In the genomic region with DNA sequence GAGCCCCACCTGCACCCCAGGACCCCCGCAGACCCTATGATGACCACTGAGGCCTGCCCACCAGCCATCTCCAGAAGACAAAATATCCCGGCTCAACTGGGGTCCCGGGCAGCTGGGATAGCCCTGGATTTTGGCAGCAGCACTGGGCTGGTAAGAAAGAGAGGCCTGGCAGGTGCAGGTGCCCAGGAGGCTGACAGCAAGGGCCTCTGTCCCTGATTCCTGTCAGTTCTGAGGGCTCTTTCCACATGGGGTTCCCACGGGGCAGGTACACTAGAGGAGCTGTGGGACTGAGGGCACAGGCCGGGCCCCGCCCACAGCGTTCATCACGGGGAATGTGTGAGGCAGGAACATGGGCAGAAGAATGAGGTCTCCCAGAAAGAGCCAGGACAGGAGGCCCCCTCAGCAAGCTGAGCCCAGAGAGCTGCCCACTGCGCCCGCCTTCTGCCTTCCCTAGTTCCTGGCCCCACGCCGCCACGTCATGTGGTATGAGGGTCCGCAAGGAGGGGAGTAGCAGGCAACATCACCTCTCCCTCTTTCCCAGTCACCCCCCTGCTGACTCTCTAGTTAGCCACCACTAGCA, we compare ENCODE assay signal across 18 cellular contexts. TPM values are rescaled to one million over a fixed set of nuclear protein-coding genes. Genes with fewer than 3 reads are reported as not detected.
DNase-seq lines count a peak whose midpoint lies in the region; ATAC-seq, FAIRE-seq and TF ChIP-seq lines count a peak whose summit lies in the region.
"Had no signal": no experiment of that assay in that cellular context is flagged by ENCODE, and none has a peak within 500 bp of the region (broad histone marks: within the 10 kb centered on the region; RNA-seq: fewer than 3 reads in every experiment).

No MANE protein-coding gene starts in this region.

- H3K27ac ChIP-seq in RWPE1, result peak overlapping the region; percentile 7; the same call in 1 of the 2 replicates
- H3K27ac ChIP-seq: 22Rv1, A549, C4-2B, GM23248 had no signal

- DNase-seq in activated T-cell treated with anti-CD3 and anti-CD28 coated beads, Interleukin-2, amount 50 U/mL, for 24 hours, result no peak
- DNase-seq in activated T-cell treated with anti-CD3 and anti-CD28 coated beads, Interleukin-2, amount 50 U/mL, for 72 hours, result no peak
- DNase-seq in RWPE1 (ENCODE audit: low spot score) (no peak), urothelium cell line (ENCODE audit: low spot score) (no peak), SKM-1 (lab: John Stamatoyannopoulos, UW; ENCODE audit: unreplicated experiment) (no peak)
- no peak for DNase-seq in stimulated activated effector memory CD8-positive, alpha-beta T cell treated with anti-CD3 and anti-CD28 coated beads, Interleukin-12 subunit alpha, Interleukin-12 subunit beta, amount 100 ng/mL, for 72 hours (ENCODE audit: low spot score in 2 of 2)
- no peak for DNase-seq in stimulated activated CD4-positive, alpha-beta T cell treated with anti-CD3 and anti-CD28 coated beads, Interleukin-4, amount 100 ng/mL, for 1 hour
- DNase-seq: AML-193; Caco-2; CD4-positive, alpha-beta T cell; GM23248 had no signal

- TF ChIP-seq CTCF in RWPE1 (conservative IDR thresholded peaks at IDR 0.05; ENCODE audit: low read depth), result no peak

- no peak overlapping the region for H3K4me3 Mint-ChIP-seq in activated T-cell treated with anti-CD3 and anti-CD28 coated beads, Interleukin-2, amount 50 U/mL, for 24 hours
- H3K4me3 Mint-ChIP-seq in activated T-cell treated with anti-CD3 and anti-CD28 coated beads, Interleukin-2, amount 50 U/mL, for 72 hours, result no peak overlapping the region
- H3K4me3 Mint-ChIP-seq in dendritic cell treated with granulocyte-macrophage colony-stimulating factor and Interleukin-4, amounts not matched to agents 40 ng/mL and 50 ng/mL, for 4 days, result no peak overlapping the region
- no peak overlapping the region for H3K4me3 Mint-ChIP-seq in stimulated activated effector memory CD8-positive, alpha-beta T cell treated with anti-CD3 and anti-CD28 coated beads, Interleukin-12 subunit alpha, Interleukin-12 subunit beta, amount 100 ng/mL, for 72 hours
- H3K4me3 Mint-ChIP-seq: CD4-positive, alpha-beta T cell had no signal

- intact Hi-C loops in dendritic cell treated with granulocyte-macrophage colony-stimulating factor and Interleukin-4, amounts not matched to agents 40 ng/mL and 50 ng/mL, for 4 days (cut with micrococcal nuclease), result no loop called here

- CTCF ChIA-PET in RWPE1 (lab: Yijun Ruan, JAX), result interaction anchor here (1.0 kb wide), 1 partner anchor 14 kb away, joined by 3 read pairs; no protein-coding TSS in a partner anchor

- peaks cover 67% of the 10 kb centered on the region for H3K36me3 Mint-ChIP-seq in activated T-cell treated with anti-CD3 and anti-CD28 coated beads, Interleukin-2, amount 50 U/mL, for 24 hours (ENCODE audit: low read depth)
- no peaks in the 10 kb centered on the region for H3K36me3 Mint-ChIP-seq in activated T-cell treated with anti-CD3 and anti-CD28 coated beads, Interleukin-2, amount 50 U/mL, for 72 hours (ENCODE audit: insufficient read depth in 2 of 2)
- H3K36me3 Mint-ChIP-seq in dendritic cell treated with granulocyte-macrophage colony-stimulating factor and Interleukin-4, amounts not matched to agents 40 ng/mL and 50 ng/mL, for 4 days (ENCODE audit: low read depth), result peaks cover 65% of the 10 kb centered on the region
- H3K36me3 Mint-ChIP-seq in stimulated activated effector memory CD8-positive, alpha-beta T cell treated with anti-CD3 and anti-CD28 coated beads, Interleukin-12 subunit alpha, Interleukin-12 subunit beta, amount 100 ng/mL, for 72 hours, result peaks cover 5% of the 10 kb centered on the region

- FAIRE-seq in urothelium cell line (lab: Jason Lieb, UNC), result no peak
- FAIRE-seq: A549, D721Med, G401.6, GM12891 had no signal

- no peaks in the 10 kb centered on the region for H3K4me1 Mint-ChIP-seq in activated T-cell treated with anti-CD3 and anti-CD28 coated beads, Interleukin-2, amount 50 U/mL, for 24 hours (ENCODE audit: low read depth)
- H3K4me1 Mint-ChIP-seq in activated T-cell treated with anti-CD3 and anti-CD28 coated beads, Interleukin-2, amount 50 U/mL, for 72 hours (ENCODE audit: low read depth), result no peaks in the 10 kb centered on the region
- H3K4me1 Mint-ChIP-seq in dendritic cell treated with granulocyte-macrophage colony-stimulating factor and Interleukin-4, amounts not matched to agents 40 ng/mL and 50 ng/mL, for 4 days (ENCODE audit: low read depth), result peaks cover 15% of the 10 kb centered on the region
- H3K4me1 Mint-ChIP-seq in stimulated activated effector memory CD8-positive, alpha-beta T cell treated with anti-CD3 and anti-CD28 coated beads, Interleukin-12 subunit alpha, Interleukin-12 subunit beta, amount 100 ng/mL, for 72 hours, result peaks cover 6% of the 10 kb centered on the region

- no peaks in the 10 kb centered on the region for H3K9me3 Mint-ChIP-seq in activated T-cell treated with anti-CD3 and anti-CD28 coated beads, Interleukin-2, amount 50 U/mL, for 24 hours
- H3K9me3 Mint-ChIP-seq in activated T-cell treated with anti-CD3 and anti-CD28 coated beads, Interleukin-2, amount 50 U/mL, for 72 hours, result no peaks in the 10 kb centered on the region
- no peaks in the 10 kb centered on the region for H3K9me3 Mint-ChIP-seq in dendritic cell treated with granulocyte-macrophage colony-stimulating factor and Interleukin-4, amounts not matched to agents 40 ng/mL and 50 ng/mL, for 4 days
- no peaks in the 10 kb centered on the region for H3K9me3 Mint-ChIP-seq in stimulated activated effector memory CD8-positive, alpha-beta T cell treated with anti-CD3 and anti-CD28 coated beads, Interleukin-12 subunit alpha, Interleukin-12 subunit beta, amount 100 ng/mL, for 72 hours
- H3K9me3 Mint-ChIP-seq: CD4-positive, alpha-beta T cell had no signal

- ATAC-seq in activated T-cell treated with anti-CD3 and anti-CD28 coated beads, Interleukin-2, amount 50 U/mL, for 72 hours (replicated peaks in 1 of 2), result no peak
- ATAC-seq in stimulated activated effector memory CD8-positive, alpha-beta T cell treated with anti-CD3 and anti-CD28 coated beads, Interleukin-12 subunit alpha, Interleukin-12 subunit beta, amount 100 ng/mL, for 72 hours, result no peak
- ATAC-seq: A549 had no signal

- H3K27ac Mint-ChIP-seq in activated T-cell treated with anti-CD3 and anti-CD28 coated beads, Interleukin-2, amount 50 U/mL, for 24 hours, result peak overlapping the region; percentile 38
- no peak overlapping the region for H3K27ac Mint-ChIP-seq in activated T-cell treated with anti-CD3 and anti-CD28 coated beads, Interleukin-2, amount 50 U/mL, for 72 hours
- peak overlapping the region; percentile 8 for H3K27ac Mint-ChIP-seq in dendritic cell treated with granulocyte-macrophage colony-stimulating factor and Interleukin-4, amounts not matched to agents 40 ng/mL and 50 ng/mL, for 4 days
- peak overlapping the region; percentile 68 for H3K27ac Mint-ChIP-seq in stimulated activated effector memory CD8-positive, alpha-beta T cell treated with anti-CD3 and anti-CD28 coated beads, Interleukin-12 subunit alpha, Interleukin-12 subunit beta, amount 100 ng/mL, for 72 hours
- H3K27ac Mint-ChIP-seq: CD4-positive, alpha-beta T cell had no signal

- no peaks in the 10 kb centered on the region for H3K27me3 Mint-ChIP-seq in activated T-cell treated with anti-CD3 and anti-CD28 coated beads, Interleukin-2, amount 50 U/mL, for 24 hours
- H3K27me3 Mint-ChIP-seq in activated T-cell treated with anti-CD3 and anti-CD28 coated beads, Interleukin-2, amount 50 U/mL, for 72 hours (ENCODE audit: low read depth), result no peaks in the 10 kb centered on the region
- H3K27me3 Mint-ChIP-seq in dendritic cell treated with granulocyte-macrophage colony-stimulating factor and Interleukin-4, amounts not matched to agents 40 ng/mL and 50 ng/mL, for 4 days, result no peaks in the 10 kb centered on the region
- H3K27me3 Mint-ChIP-seq: CD4-positive, alpha-beta T cell had no signal

- POLR2A ChIA-PET in RWPE1 (lab: Yijun Ruan, JAX; ENCODE audit: low non-redundant PET), result no interaction called here

RNA-seq across cellular contexts. Expression of a gene that starts 12.8 kb away (rescaled TPM):
- 100 to 1,000 TPM; 120 to 127 TPM for total RNA-seq in activated T-cell treated with anti-CD3 and anti-CD28 coated beads, Interleukin-2, amount 50 U/mL, for 72 hours

RNA-seq across cellular contexts. Expression of a gene that starts 38.8 kb away (rescaled TPM):
- total RNA-seq in activated T-cell treated with anti-CD3 and anti-CD28 coated beads, Interleukin-2, amount 50 U/mL, for 72 hours, result 10 to 100 TPM; 72.0 to 81.3 TPM

RNA-seq across cellular contexts. Expression of a gene that starts 42.4 kb away (rescaled TPM):
- total RNA-seq in activated T-cell treated with anti-CD3 and anti-CD28 coated beads, Interleukin-2, amount 50 U/mL, for 72 hours, result 10 to 100 TPM; 22.5 to 23.5 TPM

RNA-seq across cellular contexts. Expression of a gene that starts 50.1 kb away (rescaled TPM):
- total RNA-seq in activated T-cell treated with anti-CD3 and anti-CD28 coated beads, Interleukin-2, amount 50 U/mL, for 72 hours, result 10 to 100 TPM; 25.0 to 30.3 TPM
